Comparison of ENCODE assay signal across 19 cellular contexts in the genomic region with DNA sequence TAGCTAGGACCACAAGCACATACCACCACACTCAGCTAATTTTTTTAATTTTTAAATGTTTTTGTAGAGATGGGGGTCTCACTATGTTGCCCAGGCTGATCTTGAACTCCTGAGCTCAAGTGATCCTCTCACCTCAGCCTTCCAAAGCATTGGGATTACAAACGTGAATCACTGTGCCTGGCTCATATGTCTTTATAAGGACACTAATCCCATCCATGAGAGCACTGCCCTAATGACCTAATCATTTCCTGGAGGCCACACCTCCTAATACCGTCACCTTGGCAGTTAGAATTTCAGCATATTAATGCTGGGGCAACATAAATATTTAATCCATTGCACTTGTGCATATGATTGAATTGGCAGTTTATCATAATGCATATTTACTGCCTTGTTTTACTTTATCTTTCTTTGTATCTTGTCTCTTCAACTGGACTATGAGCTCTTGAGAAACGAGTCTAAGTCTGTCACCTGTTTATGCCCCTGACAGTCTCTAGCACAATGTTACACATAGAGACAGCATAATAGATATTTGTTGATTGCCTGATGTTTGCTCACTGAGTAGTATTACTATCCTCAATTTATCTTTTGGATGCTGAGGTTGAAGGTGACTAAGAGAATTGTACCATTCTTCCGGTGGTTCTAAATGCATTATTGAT.
DNase-seq lines count a peak whose midpoint lies in the region; ATAC-seq and TF ChIP-seq lines count a peak whose summit lies in the region.
"Had no signal": no experiment of that assay in that cellular context is flagged by ENCODE, and none has a peak within 500 bp of the region (broad histone marks: within the 10 kb centered on the region; RNA-seq: fewer than 3 reads in every experiment).

No MANE protein-coding gene starts in this region.

- peaks cover 36% of the 10 kb centered on the region for H3K27me3 ChIP-seq in GM23338 (ENCODE audit: insufficient read depth)
- H3K27me3 ChIP-seq in duodenal mucosa (ENCODE audit: control insufficient read depth in 1 of 2, insufficient read depth in 2 of 2, low read length in 2 of 2): no peaks in the 10 kb centered on the region
- H3K27me3 ChIP-seq in lower lobe of right lung (ENCODE audit: low read depth): no peaks in the 10 kb centered on the region
- H3K27me3 ChIP-seq: suprapubic skin had no signal

- H3F3A ChIP-seq in GM23338 (replicated peaks; ENCODE audit: low read depth): no peaks in the 10 kb centered on the region

- H3K27ac ChIP-seq in GM23338 (ENCODE audit: low read depth) (no peak overlapping the region), duodenal mucosa (ENCODE audit: low read depth, low read length) (peak overlapping the region; percentile 67), lower lobe of right lung (no peak overlapping the region)
- H3K27ac ChIP-seq: suprapubic skin had no signal

- H3K9me3 ChIP-seq in duodenal mucosa (ENCODE audit: control insufficient read depth in 1 of 2, low read length in 2 of 2): peaks cover 4 to 6% of the 10 kb centered on the region in 2 donors
- no peaks in the 10 kb centered on the region for H3K9me3 ChIP-seq in lower lobe of right lung
- H3K9me3 ChIP-seq: suprapubic skin had no signal

- H3K4me1 Mint-ChIP-seq in GM23338: peaks cover 24% of the 10 kb centered on the region
- H3K4me1 Mint-ChIP-seq: memory B cell had no signal

- intact Hi-C loops in left cardiac atrium (cut with DNase I): no loop called here
- intact Hi-C loops in lower lobe of right lung (cut with DNase I): no loop called here

- peaks cover 62% of the 10 kb centered on the region for H3K36me3 Mint-ChIP-seq in GM23338 (ENCODE audit: low read depth)

- no peaks in the 10 kb centered on the region for H4K20me1 ChIP-seq in GM23338 (replicated peaks; ENCODE audit: insufficient read depth)

- H3K27ac Mint-ChIP-seq in GM23338: 0 out of 2 replicates have a peak overlapping the region, but pooled peaks have one; percentile 30
- H3K27ac Mint-ChIP-seq: effector memory CD8-positive, alpha-beta T cell; memory B cell had no signal

- no peak overlapping the region for H3K4me3 Mint-ChIP-seq in GM23338
- H3K4me3 Mint-ChIP-seq: effector memory CD8-positive, alpha-beta T cell; memory B cell had no signal

- DNase-seq in GM23338 (ENCODE audit: low spot score) (no peak), NCI-H748 (lab: John Stamatoyannopoulos, UW; ENCODE audit: unreplicated experiment) (peak; percentile 29), mucosa of gallbladder (ENCODE audit: low spot score) (peak; percentile 21), T-helper 9 cell (no peak), left cardiac atrium (no peak), DMS114 treated with DMSO at 0.1 percent for 48 hours (lab: John Stamatoyannopoulos, UW; ENCODE audit: unreplicated experiment) (no peak), lower lobe of right lung (no peak)
- DNase-seq: activated CD4-positive, alpha-beta T cell treated with anti-CD3 and anti-CD28 coated beads, Interleukin-2, amount 50 U/mL, for 1 hour; activated gamma-delta T cell treated with Interleukin-2 at 50 U/mL for 16 hours; DMS153; effector memory CD8-positive, alpha-beta T cell; GOT3; hippocampal formation; MM.1S; NCI-H2029; SHP77 treated with DMSO at 0.1 percent for 48 hours had no signal

- H3K9me3 Mint-ChIP-seq in GM23338: peaks cover 53% of the 10 kb centered on the region

- 0 out of 2 replicates have a peak overlapping the region, but pooled peaks have one; percentile 25 for H3K4me2 ChIP-seq in GM23338

- no peaks in the 10 kb centered on the region; the same call in 1 of the 2 replicates for H3K9me2 ChIP-seq in GM23338 (ENCODE audit: insufficient read depth)

- peaks cover 9% of the 10 kb centered on the region for H3K27me3 Mint-ChIP-seq in GM23338 (ENCODE audit: insufficient read depth, low read depth, poor library complexity)

- no peak for TF ChIP-seq CTCF in GM23338 (conservative IDR thresholded peaks at IDR 0.05; ENCODE audit: low read depth in 2 of 2)
- TF ChIP-seq CTCF in lower lobe of right lung (IDR thresholded peaks at IDR 0.05): no peak

- H3K4me3 ChIP-seq in GM23338: no peak overlapping the region
- H3K4me3 ChIP-seq in duodenal mucosa (ENCODE audit: low read depth in 1 of 2, low read length in 2 of 2): peak overlapping the region in 1 of 2 donors; percentile 82
- no peak overlapping the region for H3K4me3 ChIP-seq in lower lobe of right lung
- H3K4me3 ChIP-seq: suprapubic skin had no signal

- H3K36me3 ChIP-seq in GM23338 (ENCODE audit: insufficient read depth): 0 out of 2 replicates have a peak, but pooled peaks cover 4% of the 10 kb centered on the region
- H3K36me3 ChIP-seq in duodenal mucosa (ENCODE audit: control insufficient read depth in 1 of 2, insufficient read depth in 2 of 2, low read length in 2 of 2): no peaks in the 10 kb centered on the region
- no peaks in the 10 kb centered on the region for H3K36me3 ChIP-seq in lower lobe of right lung
- H3K36me3 ChIP-seq: suprapubic skin had no signal

- H3K79me2 ChIP-seq in GM23338 (replicated peaks; ENCODE audit: insufficient read depth): no peaks in the 10 kb centered on the region

- peak overlapping the region; percentile 43 to 62 for H3K9ac ChIP-seq in duodenal mucosa (ENCODE audit: low read depth in 1 of 2, low read length in 2 of 2)

- H3K4me1 ChIP-seq in GM23338 (ENCODE audit: insufficient read depth): peaks cover 16% of the 10 kb centered on the region
- H3K4me1 ChIP-seq in duodenal mucosa (ENCODE audit: control insufficient read depth in 1 of 2, insufficient read depth in 2 of 2, low read length in 2 of 2): peaks cover 18 to 27% of the 10 kb centered on the region in 2 donors
- no peaks in the 10 kb centered on the region for H3K4me1 ChIP-seq in lower lobe of right lung

- no peak for ATAC-seq in GM23338
- no peak for ATAC-seq in left cardiac atrium
- no peak for ATAC-seq in lower lobe of right lung
- ATAC-seq: effector memory CD8-positive, alpha-beta T cell had no signal

- no peak overlapping the region for H2AFZ ChIP-seq in GM23338

TF ChIP-seq in GM23338, 12 proteins besides CTCF, POLR2A, EP300 and RAD21 (continues in another document):
- TF ChIP-seq, protein P1, sequence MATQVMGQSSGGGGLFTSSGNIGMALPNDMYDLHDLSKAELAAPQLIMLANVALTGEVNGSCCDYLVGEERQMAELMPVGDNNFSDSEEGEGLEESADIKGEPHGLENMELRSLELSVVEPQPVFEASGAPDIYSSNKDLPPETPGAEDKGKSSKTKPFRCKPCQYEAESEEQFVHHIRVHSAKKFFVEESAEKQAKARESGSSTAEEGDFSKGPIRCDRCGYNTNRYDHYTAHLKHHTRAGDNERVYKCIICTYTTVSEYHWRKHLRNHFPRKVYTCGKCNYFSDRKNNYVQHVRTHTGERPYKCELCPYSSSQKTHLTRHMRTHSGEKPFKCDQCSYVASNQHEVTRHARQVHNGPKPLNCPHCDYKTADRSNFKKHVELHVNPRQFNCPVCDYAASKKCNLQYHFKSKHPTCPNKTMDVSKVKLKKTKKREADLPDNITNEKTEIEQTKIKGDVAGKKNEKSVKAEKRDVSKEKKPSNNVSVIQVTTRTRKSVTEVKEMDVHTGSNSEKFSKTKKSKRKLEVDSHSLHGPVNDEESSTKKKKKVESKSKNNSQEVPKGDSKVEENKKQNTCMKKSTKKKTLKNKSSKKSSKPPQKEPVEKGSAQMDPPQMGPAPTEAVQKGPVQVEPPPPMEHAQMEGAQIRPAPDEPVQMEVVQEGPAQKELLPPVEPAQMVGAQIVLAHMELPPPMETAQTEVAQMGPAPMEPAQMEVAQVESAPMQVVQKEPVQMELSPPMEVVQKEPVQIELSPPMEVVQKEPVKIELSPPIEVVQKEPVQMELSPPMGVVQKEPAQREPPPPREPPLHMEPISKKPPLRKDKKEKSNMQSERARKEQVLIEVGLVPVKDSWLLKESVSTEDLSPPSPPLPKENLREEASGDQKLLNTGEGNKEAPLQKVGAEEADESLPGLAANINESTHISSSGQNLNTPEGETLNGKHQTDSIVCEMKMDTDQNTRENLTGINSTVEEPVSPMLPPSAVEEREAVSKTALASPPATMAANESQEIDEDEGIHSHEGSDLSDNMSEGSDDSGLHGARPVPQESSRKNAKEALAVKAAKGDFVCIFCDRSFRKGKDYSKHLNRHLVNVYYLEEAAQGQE (IDR thresholded peaks at IDR 0.05; ENCODE audit: unreplicated experiment): no peak
- no peak for TF ChIP-seq ZNF331 (CRISPR knock-in tag; IDR thresholded peaks at IDR 0.05; ENCODE audit: low read depth)

Comparison
In these comparisons a context has a peak if more than half of its experiments do, and no peak if none do; other contexts are left out.
1. DNase-seq: peak in NCI-H748 (single experiment) and mucosa of gallbladder (single experiment); none in GM23338 (single experiment), T-helper 9 cell (single experiment), left cardiac atrium (single experiment), DMS114 treated with DMSO at 0.1 percent for 48 hours (single experiment) and lower lobe of right lung (single experiment).